ENCODE assay signal across 9 cellular contexts in the genomic region with DNA sequence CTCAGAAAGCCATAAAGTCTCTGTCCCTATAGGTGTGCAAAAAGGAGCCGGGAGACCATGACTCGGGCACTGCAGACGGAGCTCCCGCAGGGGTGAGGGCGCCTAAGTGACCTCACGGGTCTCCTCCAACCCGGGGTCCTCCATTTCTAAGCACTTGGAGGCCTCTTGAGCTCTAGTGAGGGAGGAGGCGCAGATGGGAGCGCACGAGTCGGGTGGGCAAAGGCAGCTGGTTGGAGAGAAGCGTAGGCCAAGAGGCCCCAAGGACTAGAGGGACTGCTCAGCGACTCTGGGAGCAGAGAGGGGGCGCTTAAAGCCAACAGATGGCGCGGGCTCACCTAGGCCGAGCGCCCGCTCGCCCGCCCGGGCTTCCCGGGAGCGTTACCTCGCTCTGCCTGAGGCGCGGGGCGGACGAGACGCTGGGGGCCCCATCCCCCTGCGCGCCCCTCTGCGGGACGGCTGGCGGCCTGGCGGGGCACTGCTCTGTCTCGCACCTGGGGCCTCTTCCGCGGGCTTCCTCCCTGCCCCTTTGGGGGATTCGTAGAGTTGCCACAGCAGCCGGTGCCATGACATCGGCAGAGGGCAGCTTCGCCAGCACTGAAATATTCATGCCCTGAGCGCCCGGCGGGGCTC. TPM values are rescaled to one million over a fixed set of nuclear protein-coding genes. Genes with fewer than 3 reads are reported as not detected.
DNase-seq lines count a peak whose midpoint lies in the region; ATAC-seq and TF ChIP-seq lines count a peak whose summit lies in the region.
"Had no signal": no experiment of that assay in that cellular context is flagged by ENCODE, and none has a peak within 500 bp of the region (broad histone marks: within the 10 kb centered on the region; RNA-seq: fewer than 3 reads in every experiment).

No MANE protein-coding gene starts in this region.

- no peaks in the 10 kb centered on the region for H3K36me3 Mint-ChIP-seq in activated T-helper 17 cell treated with anti-CD3 and anti-CD28 coated beads, Interleukin-2, amount 50 U/mL, for 72 hours (ENCODE audit: low read depth)
- H3K36me3 Mint-ChIP-seq in progenitor cell of endocrine pancreas (ENCODE audit: insufficient read depth), result no peaks in the 10 kb centered on the region

- TF ChIP-seq CTCF in GM06990 (IDR thresholded peaks at IDR 0.05; ENCODE audit: insufficient read depth, low read length, poor library complexity, severe bottlenecking) (peak; percentile 34), cardiac muscle cell (IDR thresholded peaks at IDR 0.05; ENCODE audit: low read depth, low read length) (peak; percentile 37), progenitor cell of endocrine pancreas (IDR thresholded peaks at IDR 0.05; ENCODE audit: unreplicated experiment) (peak; percentile 55)

- H3K4me3 ChIP-seq in GM06990 (replicated peaks; ENCODE audit: low read depth, low read length) (no peak overlapping the region), cardiac muscle cell (peak overlapping the region; percentile 44)

- H3K27me3 Mint-ChIP-seq in activated T-helper 17 cell treated with anti-CD3 and anti-CD28 coated beads, Interleukin-2, amount 50 U/mL, for 72 hours, result peaks cover 48% of the 10 kb centered on the region
- peaks cover 83% of the 10 kb centered on the region for H3K27me3 Mint-ChIP-seq in progenitor cell of endocrine pancreas

- H3K27ac Mint-ChIP-seq in activated T-helper 17 cell treated with anti-CD3 and anti-CD28 coated beads, Interleukin-2, amount 50 U/mL, for 72 hours, result no peak overlapping the region
- peak overlapping the region; percentile 63 for H3K27ac Mint-ChIP-seq in progenitor cell of endocrine pancreas

- H3K36me3 ChIP-seq in GM06990 (ENCODE audit: control insufficient read depth, insufficient read depth, low read length) (no peaks in the 10 kb centered on the region), cardiac muscle cell (no peaks in the 10 kb centered on the region)

- ATAC-seq in activated T-helper 17 cell treated with anti-CD3 and anti-CD28 coated beads, Interleukin-2, amount 50 U/mL, for 72 hours (replicated peaks), result peak; percentile 78
- ATAC-seq in HG02610 (IDR thresholded peaks at IDR 0.05; ENCODE audit: unreplicated experiment), result no peak

- H3K9me3 Mint-ChIP-seq in activated T-helper 17 cell treated with anti-CD3 and anti-CD28 coated beads, Interleukin-2, amount 50 U/mL, for 72 hours, result no peaks in the 10 kb centered on the region
- H3K9me3 Mint-ChIP-seq in progenitor cell of endocrine pancreas (ENCODE audit: low read depth), result no peaks in the 10 kb centered on the region

- peak overlapping the region; percentile 61 for H3K4me3 Mint-ChIP-seq in activated T-helper 17 cell treated with anti-CD3 and anti-CD28 coated beads, Interleukin-2, amount 50 U/mL, for 72 hours
- peak overlapping the region; percentile 63 for H3K4me3 Mint-ChIP-seq in progenitor cell of endocrine pancreas (ENCODE audit: low read depth)

- H3K4me1 Mint-ChIP-seq in activated T-helper 17 cell treated with anti-CD3 and anti-CD28 coated beads, Interleukin-2, amount 50 U/mL, for 72 hours, result no peaks in the 10 kb centered on the region
- peaks cover 1% of the 10 kb centered on the region for H3K4me1 Mint-ChIP-seq in progenitor cell of endocrine pancreas (ENCODE audit: low read depth)

- H3K27me3 ChIP-seq in GM06990 (replicated peaks; ENCODE audit: control insufficient read depth, insufficient read depth, low read length), result peaks cover 3% of the 10 kb centered on the region
- H3K27me3 ChIP-seq in cardiac muscle cell, result peaks cover 72% of the 10 kb centered on the region

- H3K9me3 ChIP-seq in cardiac muscle cell (ENCODE audit: low read depth), result no peaks in the 10 kb centered on the region

- no peak overlapping the region for H3K27ac ChIP-seq in cardiac muscle cell

- DNase-seq in GM06990 (ENCODE audit: extremely low read depth, insufficient read length) (peak; percentile 30), NCI-H1694 (lab: John Stamatoyannopoulos, UW) (peak; percentile 60), cardiac muscle cell (ENCODE audit: low read depth in 1 of 2, low spot score in 1 of 2) (peak; percentile 35 to 89), progenitor cell of endocrine pancreas (ENCODE audit: low spot score, unreplicated experiment) (peak; percentile 54), cortex of kidney (lab: John Stamatoyannopoulos, UW) (no peak)
- DNase-seq in activated effector memory CD4-positive, alpha-beta T cell treated with Interleukin-2 at 50 U/mL for 16 hours, result no peak

- H3K4me1 ChIP-seq in cardiac muscle cell (ENCODE audit: low read depth), result peaks cover 8% of the 10 kb centered on the region

RNA-seq across cellular contexts. Expression of gene CDH23, which starts 0.5 kb away (rescaled TPM):
- 10 to 100 TPM in 1 of 2 donors, under 1 TPM in 1; 0.09 to 16.2 TPM for total RNA-seq in activated T-helper 17 cell treated with anti-CD3 and anti-CD28 coated beads, Interleukin-2, amount 50 U/mL, for 72 hours
- total RNA-seq in cardiac muscle cell (0.51 and 0.78 TPM in 2 replicates), progenitor cell of endocrine pancreas (0.43 and 0.53 TPM in 2 replicates)
- 0.05 and 1.2 TPM in 2 replicates for polyA plus RNA-seq in cardiac muscle cell
- total RNA-seq: lung microvascular endothelial cell had no signal

Comparison
In these comparisons a context has a peak if more than half of its experiments do, and no peak if none do; other contexts are left out.
1. DNase-seq: peak in GM06990 (single experiment), NCI-H1694 (single experiment), cardiac muscle cell (2 of 2) and progenitor cell of endocrine pancreas (single experiment); none in cortex of kidney (single experiment) and activated effector memory CD4-positive, alpha-beta T cell treated with Interleukin-2 at 50 U/mL for 16 hours (single experiment).
2. Peak in every context shown above with its lines, with median percentiles within 50 percentile points of each other: CTCF ChIP-seq.